ENCODE assay signal across 1 cellular context in the genomic region with DNA sequence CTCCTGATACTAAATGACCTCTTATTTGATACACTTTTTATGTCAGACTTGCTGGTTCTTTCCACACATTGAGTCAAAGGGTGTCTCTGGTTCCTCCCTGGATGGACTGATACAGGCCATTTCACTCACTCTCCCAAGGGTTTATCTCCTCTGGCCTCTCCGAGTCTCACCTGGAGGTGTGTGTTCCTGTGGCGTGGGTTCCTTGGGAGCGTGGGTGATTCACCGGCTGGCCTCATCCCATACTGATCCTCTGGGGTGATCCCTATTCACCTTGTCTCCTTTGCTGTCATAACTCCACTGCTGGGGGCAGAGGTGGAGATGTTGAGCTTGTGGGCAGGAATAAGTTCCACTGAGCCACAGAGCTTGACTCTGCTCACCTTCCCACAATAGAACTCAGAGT.
TF ChIP-seq lines count a peak whose summit lies in the region.

No MANE protein-coding gene starts in this region.

TF ChIP-seq in SK-N-SH, 30 proteins besides CTCF, POLR2A, EP300 and RAD21:
- TF ChIP-seq, protein P1, sequence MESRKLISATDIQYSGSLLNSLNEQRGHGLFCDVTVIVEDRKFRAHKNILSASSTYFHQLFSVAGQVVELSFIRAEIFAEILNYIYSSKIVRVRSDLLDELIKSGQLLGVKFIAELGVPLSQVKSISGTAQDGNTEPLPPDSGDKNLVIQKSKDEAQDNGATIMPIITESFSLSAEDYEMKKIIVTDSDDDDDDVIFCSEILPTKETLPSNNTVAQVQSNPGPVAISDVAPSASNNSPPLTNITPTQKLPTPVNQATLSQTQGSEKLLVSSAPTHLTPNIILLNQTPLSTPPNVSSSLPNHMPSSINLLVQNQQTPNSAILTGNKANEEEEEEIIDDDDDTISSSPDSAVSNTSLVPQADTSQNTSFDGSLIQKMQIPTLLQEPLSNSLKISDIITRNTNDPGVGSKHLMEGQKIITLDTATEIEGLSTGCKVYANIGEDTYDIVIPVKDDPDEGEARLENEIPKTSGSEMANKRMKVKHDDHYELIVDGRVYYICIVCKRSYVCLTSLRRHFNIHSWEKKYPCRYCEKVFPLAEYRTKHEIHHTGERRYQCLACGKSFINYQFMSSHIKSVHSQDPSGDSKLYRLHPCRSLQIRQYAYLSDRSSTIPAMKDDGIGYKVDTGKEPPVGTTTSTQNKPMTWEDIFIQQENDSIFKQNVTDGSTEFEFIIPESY (IDR thresholded peaks at IDR 0.05; ENCODE audit: borderline replicate concordance, low read depth): no peak
- TF ChIP-seq POLR2AphosphoS5 (IDR thresholded peaks at IDR 0.05; ENCODE audit: low read depth, low read length): no peak
- TF ChIP-seq TCF12 (IDR thresholded peaks at IDR 0.05): no peak
- TF ChIP-seq, protein P2, sequence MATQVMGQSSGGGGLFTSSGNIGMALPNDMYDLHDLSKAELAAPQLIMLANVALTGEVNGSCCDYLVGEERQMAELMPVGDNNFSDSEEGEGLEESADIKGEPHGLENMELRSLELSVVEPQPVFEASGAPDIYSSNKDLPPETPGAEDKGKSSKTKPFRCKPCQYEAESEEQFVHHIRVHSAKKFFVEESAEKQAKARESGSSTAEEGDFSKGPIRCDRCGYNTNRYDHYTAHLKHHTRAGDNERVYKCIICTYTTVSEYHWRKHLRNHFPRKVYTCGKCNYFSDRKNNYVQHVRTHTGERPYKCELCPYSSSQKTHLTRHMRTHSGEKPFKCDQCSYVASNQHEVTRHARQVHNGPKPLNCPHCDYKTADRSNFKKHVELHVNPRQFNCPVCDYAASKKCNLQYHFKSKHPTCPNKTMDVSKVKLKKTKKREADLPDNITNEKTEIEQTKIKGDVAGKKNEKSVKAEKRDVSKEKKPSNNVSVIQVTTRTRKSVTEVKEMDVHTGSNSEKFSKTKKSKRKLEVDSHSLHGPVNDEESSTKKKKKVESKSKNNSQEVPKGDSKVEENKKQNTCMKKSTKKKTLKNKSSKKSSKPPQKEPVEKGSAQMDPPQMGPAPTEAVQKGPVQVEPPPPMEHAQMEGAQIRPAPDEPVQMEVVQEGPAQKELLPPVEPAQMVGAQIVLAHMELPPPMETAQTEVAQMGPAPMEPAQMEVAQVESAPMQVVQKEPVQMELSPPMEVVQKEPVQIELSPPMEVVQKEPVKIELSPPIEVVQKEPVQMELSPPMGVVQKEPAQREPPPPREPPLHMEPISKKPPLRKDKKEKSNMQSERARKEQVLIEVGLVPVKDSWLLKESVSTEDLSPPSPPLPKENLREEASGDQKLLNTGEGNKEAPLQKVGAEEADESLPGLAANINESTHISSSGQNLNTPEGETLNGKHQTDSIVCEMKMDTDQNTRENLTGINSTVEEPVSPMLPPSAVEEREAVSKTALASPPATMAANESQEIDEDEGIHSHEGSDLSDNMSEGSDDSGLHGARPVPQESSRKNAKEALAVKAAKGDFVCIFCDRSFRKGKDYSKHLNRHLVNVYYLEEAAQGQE (IDR thresholded peaks at IDR 0.05; ENCODE audit: low read depth, low read length): no peak
- no peak for TF ChIP-seq FOXM1 (IDR thresholded peaks at IDR 0.05; ENCODE audit: low read depth)
- no peak for TF ChIP-seq SMC3 (IDR thresholded peaks at IDR 0.05; ENCODE audit: low read depth, low read length)
- no peak for TF ChIP-seq GABPA (IDR thresholded peaks at IDR 0.05; ENCODE audit: low read depth)
- TF ChIP-seq NRF1 (IDR thresholded peaks at IDR 0.05; ENCODE audit: low read depth, low read length): no peak
- no peak for TF ChIP-seq MXI1 (IDR thresholded peaks at IDR 0.05; ENCODE audit: low read depth, low read length)
- TF ChIP-seq RXRA (IDR thresholded peaks at IDR 0.05; ENCODE audit: borderline replicate concordance, low read depth): no peak
- TF ChIP-seq FOSL2 (IDR thresholded peaks at IDR 0.05; ENCODE audit: borderline replicate concordance, low read depth): no peak
- TF ChIP-seq, protein P3, sequence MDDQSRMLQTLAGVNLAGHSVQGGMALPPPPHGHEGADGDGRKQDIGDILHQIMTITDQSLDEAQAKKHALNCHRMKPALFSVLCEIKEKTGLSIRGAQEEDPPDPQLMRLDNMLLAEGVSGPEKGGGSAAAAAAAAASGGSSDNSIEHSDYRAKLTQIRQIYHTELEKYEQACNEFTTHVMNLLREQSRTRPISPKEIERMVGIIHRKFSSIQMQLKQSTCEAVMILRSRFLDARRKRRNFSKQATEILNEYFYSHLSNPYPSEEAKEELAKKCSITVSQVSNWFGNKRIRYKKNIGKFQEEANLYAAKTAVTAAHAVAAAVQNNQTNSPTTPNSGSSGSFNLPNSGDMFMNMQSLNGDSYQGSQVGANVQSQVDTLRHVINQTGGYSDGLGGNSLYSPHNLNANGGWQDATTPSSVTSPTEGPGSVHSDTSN (IDR thresholded peaks at IDR 0.05): no peak
- no peak for TF ChIP-seq TAF1 (IDR thresholded peaks at IDR 0.05; ENCODE audit: borderline replicate concordance, low read depth, low read length)
TF ChIP-seq in SK-N-SH: peak in this region for 0.
